10 cellular contexts compared by ENCODE assay signal in genomic region chr16:10080031-10080772, GRCh38.
A peak's percentile ranks its signal among the peaks of the same experiment; 100 is the strongest.
DNase-seq lines count a peak whose midpoint lies in the region; ATAC-seq, FAIRE-seq and TF ChIP-seq lines count a peak whose summit lies in the region.
"Had no signal": no experiment of that assay in that cellular context is flagged by ENCODE, and none has a peak within 500 bp of the region (broad histone marks: within the 10 kb centered on the region; RNA-seq: fewer than 3 reads in every experiment).

No MANE protein-coding gene starts in this region.

- no peak for TF ChIP-seq CTCF in HepG2 (CRISPR knock-in tag; IDR thresholded peaks at IDR 0.05)

- H3K79me2 ChIP-seq in HepG2 (ENCODE audit: insufficient read depth, low read length) = no peaks in the 10 kb centered on the region

- H3K4me3 ChIP-seq in NT2/D1 (ENCODE audit: insufficient read length, low read depth) = no peak overlapping the region
- H3K4me3 ChIP-seq in HepG2 (replicated peaks in 1 of 3; ENCODE audit: insufficient read depth in 1 of 3, low read depth in 2 of 3, low read length in 3 of 3) = no peak overlapping the region
- H3K4me3 ChIP-seq: lung had no signal

- H2AFZ ChIP-seq in HepG2 (ENCODE audit: low read length) = no peak overlapping the region

- no peaks in the 10 kb centered on the region for H3K9me3 ChIP-seq in NT2/D1 (ENCODE audit: insufficient read depth, low read length)
- no peaks in the 10 kb centered on the region for H3K9me3 ChIP-seq in HepG2 (ENCODE audit: low read length)

- no peaks in the 10 kb centered on the region for H3K4me1 Mint-ChIP-seq in activated naive CD8-positive, alpha-beta T cell treated with anti-CD3 and anti-CD28 coated beads for 36 hours
- no peaks in the 10 kb centered on the region for H3K4me1 Mint-ChIP-seq in activated CD8-positive, alpha-beta T cell treated with anti-CD3 and anti-CD28 coated beads, Interleukin-2, amount 10 ng/mL, durations not matched to agents 7 days and 5 days (ENCODE audit: low read depth)

- no peak for TF ChIP-seq POLR2A in HepG2 (IDR thresholded peaks at IDR 0.05; ENCODE audit: insufficient read depth in 1 of 2, low read depth in 2 of 2, low read length in 2 of 2)

- H4K20me1 ChIP-seq in HepG2 (ENCODE audit: insufficient read depth, low read length) = no peaks in the 10 kb centered on the region

- TF ChIP-seq RAD21 in HepG2 (CRISPR knock-in tag; IDR thresholded peaks at IDR 0.05) = no peak

- H3K27me3 ChIP-seq in NT2/D1 (ENCODE audit: insufficient read depth, insufficient read length) (no peaks in the 10 kb centered on the region), HepG2 (ENCODE audit: control insufficient read depth in 1 of 2, insufficient read depth in 2 of 2, low read length in 2 of 2) (no peaks in the 10 kb centered on the region; a peak in 1 of 5 replicates)

- no peaks in the 10 kb centered on the region for H3K27me3 Mint-ChIP-seq in activated naive CD8-positive, alpha-beta T cell treated with anti-CD3 and anti-CD28 coated beads for 36 hours
- H3K27me3 Mint-ChIP-seq in activated CD8-positive, alpha-beta T cell treated with anti-CD3 and anti-CD28 coated beads, Interleukin-2, amount 10 ng/mL, durations not matched to agents 7 days and 5 days (ENCODE audit: low read depth) = no peaks in the 10 kb centered on the region

- in situ Hi-C loops in HepG2 (cut with HindIII; ENCODE audit: extremely low pct_ligation_motif_present, low pct_unique_long_range_greater_than_20kb) = no loop called here

- DNase-seq in NT2/D1 (ENCODE audit: low read depth, low spot score) (peak; percentile 27), dermis blood vessel endothelial cell (peak; percentile 8), HepG2 (ENCODE audit: low spot score) (no peak), ureter (ENCODE audit: low spot score) (peak; percentile 62), iPS-NIHi11 (ENCODE audit: low spot score) (no peak), NCI-H1436 (lab: John Stamatoyannopoulos, UW) (no peak)
- no peak for DNase-seq in activated naive CD8-positive, alpha-beta T cell treated with anti-CD3 and anti-CD28 coated beads for 36 hours
- no peak for DNase-seq in activated CD8-positive, alpha-beta T cell treated with anti-CD3 and anti-CD28 coated beads, Interleukin-2, amount 10 ng/mL, durations not matched to agents 7 days and 5 days

- no peak overlapping the region for H3K27ac ChIP-seq in HepG2 (ENCODE audit: extremely low read length, insufficient read depth, low read length)

- CTCF ChIA-PET in HepG2 (lab: Yijun Ruan, JAX; ENCODE audit: low intra/inter-chr PET ratio, low total read pairs) = no interaction called here
- CTCF ChIA-PET in activated CD8-positive, alpha-beta T cell treated with anti-CD3 and anti-CD28 coated beads, Interleukin-2, amount 10 ng/mL, durations not matched to agents 7 days and 5 days (lab: Charles Lee) = no interaction called here

- BruUV-seq in HepG2 (replicated peaks; lab: Mats Ljungman, UMichigan) = no TSS peak

- no peak overlapping the region for H3K9ac ChIP-seq in NT2/D1 (ENCODE audit: insufficient read length, low read depth)
- H3K9ac ChIP-seq in HepG2 (ENCODE audit: insufficient read depth, low read depth, low read length) = no peak overlapping the region

- no peak overlapping the region for H3K4me2 ChIP-seq in HepG2 (ENCODE audit: low read depth, low read length)

- no peak for FAIRE-seq in HepG2 (lab: Jason Lieb, UNC)

- H3K9me3 Mint-ChIP-seq in activated naive CD8-positive, alpha-beta T cell treated with anti-CD3 and anti-CD28 coated beads for 36 hours = no peaks in the 10 kb centered on the region
- no peaks in the 10 kb centered on the region for H3K9me3 Mint-ChIP-seq in activated CD8-positive, alpha-beta T cell treated with anti-CD3 and anti-CD28 coated beads, Interleukin-2, amount 10 ng/mL, durations not matched to agents 7 days and 5 days (ENCODE audit: insufficient read depth)
- H3K9me3 Mint-ChIP-seq: activated T-helper 2 cell treated with anti-CD3 and anti-CD28 coated beads, Interferon-gamma antibody, Interleukin-2, Interleukin-4, amounts not matched to agents 10 μg/mL and 5 μg/mL and 100 μg/mL, durations not matched to agents 14 hours and 24 hours and 36 hours had no signal

- POLR2A ChIA-PET in HepG2 (lab: Yijun Ruan, JAX) = no interaction called here
- POLR2A ChIA-PET in activated CD8-positive, alpha-beta T cell treated with anti-CD3 and anti-CD28 coated beads, Interleukin-2, amount 10 ng/mL, durations not matched to agents 7 days and 5 days (lab: Charles Lee) = no interaction called here

- TF ChIP-seq EP300 in HepG2 (IDR thresholded peaks at IDR 0.05; ENCODE audit: low read depth in 2 of 2, low read length in 2 of 2) = no peak
- TF ChIP-seq EP300 in HepG2 (CRISPR knock-in tag; IDR thresholded peaks at IDR 0.05; ENCODE audit: borderline replicate concordance) = no peak

- ATAC-seq in HepG2 = peak; percentile 30; the same call in 1 of the 3 replicates
- ATAC-seq in activated CD8-positive, alpha-beta T cell treated with anti-CD3 and anti-CD28 coated beads, Interleukin-2, amount 10 ng/mL, durations not matched to agents 7 days and 5 days = no peak

- H3K36me3 ChIP-seq in NT2/D1 (ENCODE audit: insufficient read depth, insufficient read length, low read length) (no peaks in the 10 kb centered on the region), HepG2 (replicated peaks in 1 of 2; ENCODE audit: control insufficient read depth in 1 of 2, insufficient read depth in 2 of 2, low read length in 2 of 2) (no peaks in the 10 kb centered on the region)

- no peak overlapping the region for H3K27ac Mint-ChIP-seq in activated naive CD8-positive, alpha-beta T cell treated with anti-CD3 and anti-CD28 coated beads for 36 hours
- H3K27ac Mint-ChIP-seq in activated CD8-positive, alpha-beta T cell treated with anti-CD3 and anti-CD28 coated beads, Interleukin-2, amount 10 ng/mL, durations not matched to agents 7 days and 5 days = no peak overlapping the region
- H3K27ac Mint-ChIP-seq: activated T-helper 2 cell treated with anti-CD3 and anti-CD28 coated beads, Interferon-gamma antibody, Interleukin-2, Interleukin-4, amounts not matched to agents 10 μg/mL and 5 μg/mL and 100 μg/mL, durations not matched to agents 14 hours and 24 hours and 36 hours had no signal

- peaks cover 13% of the 10 kb centered on the region for H3K4me1 ChIP-seq in NT2/D1 (ENCODE audit: insufficient read depth, insufficient read length)
- peaks cover 10% of the 10 kb centered on the region for H3K4me1 ChIP-seq in HepG2 (ENCODE audit: insufficient read depth, low read length)

- WGBS in HepG2 (ENCODE audit: low lambda C conversion rate) = 4% methylated on average over 9 of the region's 9 CpGs

- no peaks in the 10 kb centered on the region for H3K36me3 Mint-ChIP-seq in activated naive CD8-positive, alpha-beta T cell treated with anti-CD3 and anti-CD28 coated beads for 36 hours
- no peaks in the 10 kb centered on the region for H3K36me3 Mint-ChIP-seq in activated CD8-positive, alpha-beta T cell treated with anti-CD3 and anti-CD28 coated beads, Interleukin-2, amount 10 ng/mL, durations not matched to agents 7 days and 5 days (ENCODE audit: low read depth)

- intact Hi-C loops in HepG2 (cut with micrococcal nuclease; ENCODE audit: unreplicated experiment) = no loop called here

- H3K4me3 Mint-ChIP-seq in activated naive CD8-positive, alpha-beta T cell treated with anti-CD3 and anti-CD28 coated beads for 36 hours = no peak overlapping the region
- H3K4me3 Mint-ChIP-seq in activated CD8-positive, alpha-beta T cell treated with anti-CD3 and anti-CD28 coated beads, Interleukin-2, amount 10 ng/mL, durations not matched to agents 7 days and 5 days = no peak overlapping the region

TF ChIP-seq in HepG2, 621 proteins besides CTCF, POLR2A, EP300 and RAD21:
- no peak for TF ChIP-seq ZNF557 (CRISPR knock-in tag; IDR thresholded peaks at IDR 0.05)
- TF ChIP-seq CREB1 (IDR thresholded peaks at IDR 0.05) = 0 out of 2 replicates have a peak, but pooled peaks have one; percentile 1
- TF ChIP-seq CREB1 (CRISPR knock-in tag; IDR thresholded peaks at IDR 0.05) = no peak

Comparison
In these comparisons a context has a peak if more than half of its experiments do, and no peak if none do; other contexts are left out.
1. DNase-seq: peak in NT2/D1 (single experiment), dermis blood vessel endothelial cell (single experiment) and ureter (single experiment); none in HepG2 (single experiment), iPS-NIHi11 (single experiment), activated naive CD8-positive, alpha-beta T cell treated with anti-CD3 and anti-CD28 coated beads for 36 hours (single experiment), NCI-H1436 (single experiment) and activated CD8-positive, alpha-beta T cell treated with anti-CD3 and anti-CD28 coated beads, Interleukin-2, amount 10 ng/mL, durations not matched to agents 7 days and 5 days (single experiment).